18 cellular contexts compared by ENCODE assay signal in the genomic region with DNA sequence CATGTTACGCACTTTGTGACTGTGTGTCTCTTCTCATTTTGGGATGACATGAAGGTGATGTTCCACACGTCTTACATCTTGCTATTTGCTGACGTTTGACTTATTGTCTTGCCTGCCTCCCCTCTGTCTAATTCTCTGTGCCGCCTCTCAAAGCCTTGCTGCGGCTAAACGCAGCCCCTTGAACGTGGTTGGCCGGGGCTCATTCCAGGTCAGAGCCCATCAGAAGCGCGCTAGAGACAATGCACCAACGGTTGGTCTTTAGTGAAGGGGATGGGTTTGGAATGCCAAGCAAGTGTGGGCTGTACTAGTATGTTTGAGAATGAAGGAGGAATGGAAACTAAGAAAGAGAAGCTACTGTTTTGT. TPM values are rescaled to one million over a fixed set of nuclear protein-coding genes. Genes with fewer than 3 reads are reported as not detected.
DNase-seq lines count a peak whose midpoint lies in the region; ATAC-seq, FAIRE-seq and TF ChIP-seq lines count a peak whose summit lies in the region.
"Had no signal": no experiment of that assay in that cellular context is flagged by ENCODE, and none has a peak within 500 bp of the region (broad histone marks: within the 10 kb centered on the region; RNA-seq: fewer than 3 reads in every experiment).

No MANE protein-coding gene starts in this region.

- no peak for FAIRE-seq in D721Med (lab: Jason Lieb, UNC)
- FAIRE-seq: endometrium, GM12892, TTC549 had no signal

- CTCF ChIA-PET in activated CD4-positive, alpha-beta T cell treated with anti-CD3 and anti-CD28 coated beads for 36 hours (lab: Charles Lee): interaction anchor here (0.7 to 1.5 kb wide), 4 partner anchors 37 to 277 kb away, joined by 3 to 5 read pairs (median 4); no protein-coding TSS in a partner anchor

- H3K27me3 ChIP-seq in dorsolateral prefrontal cortex: no peaks in the 10 kb centered on the region
- no peaks in the 10 kb centered on the region for H3K27me3 ChIP-seq in sigmoid colon

- no peak for DNase-seq in activated CD4-positive, alpha-beta T cell treated with anti-CD3 and anti-CD28 coated beads for 36 hours
- no peak for DNase-seq in activated CD4-positive, alpha-beta T cell treated with anti-CD3 and anti-CD28 coated beads, Interleukin-2, amount 50 U/mL, for 48 hours
- peak; percentile 18 for DNase-seq in NCI-H69 (lab: John Stamatoyannopoulos, UW)
- peak in 1 of 10 donors; percentile 26 for DNase-seq in dorsolateral prefrontal cortex
- peak; percentile 8 for DNase-seq in sigmoid colon
- no peak for DNase-seq in D721Med (ENCODE audit: insufficient read length, low spot score)
- DNase-seq in NCI-H82 (lab: John Stamatoyannopoulos, UW): no peak
- DNase-seq: left ventricle myocardium superior, NCI-H2029 treated with DMSO at 0.1 percent for 48 hours, NCI-H524 treated with DMSO at 0.1 percent for 48 hours, PC-3, SK-N-SH had no signal

- intact Hi-C loops in activated CD4-positive, alpha-beta T cell treated with anti-CD3 and anti-CD28 coated beads for 36 hours (cut with DNase I, micrococcal nuclease): loop anchor here (1.0 to 10.0 kb wide), 10 partner anchors 17 to 620 kb away; a partner anchor contains a TSS
- intact Hi-C loops in dorsolateral prefrontal cortex (cut with DNase I) (loop anchor here in 1 of 2 donors (5.0 kb wide), 1 partner anchor 37 kb away; no protein-coding TSS in a partner anchor), sigmoid colon (cut with DNase I) (no loop called here)

- no peaks in the 10 kb centered on the region for H3K9me3 ChIP-seq in sigmoid colon
- H3K9me3 ChIP-seq: SK-N-SH had no signal

- H3K4me1 Mint-ChIP-seq in activated CD4-positive, alpha-beta T cell treated with anti-CD3 and anti-CD28 coated beads for 36 hours: peaks cover 67% of the 10 kb centered on the region

- no peak overlapping the region for H3K4me3 Mint-ChIP-seq in activated CD4-positive, alpha-beta T cell treated with anti-CD3 and anti-CD28 coated beads for 36 hours
- H3K4me3 Mint-ChIP-seq: CD4-positive, CD25-positive, alpha-beta regulatory T cell; central memory CD8-positive, alpha-beta T cell had no signal

- POLR2A ChIA-PET in activated CD4-positive, alpha-beta T cell treated with anti-CD3 and anti-CD28 coated beads for 36 hours (lab: Charles Lee): interaction anchor here (0.6 to 0.8 kb wide), 2 partner anchors 132 to 1958 kb away, joined by 3 read pairs; no protein-coding TSS in a partner anchor

- H3K9me3 Mint-ChIP-seq in activated CD4-positive, alpha-beta T cell treated with anti-CD3 and anti-CD28 coated beads for 36 hours (ENCODE audit: low read depth): no peaks in the 10 kb centered on the region
- H3K9me3 Mint-ChIP-seq: CD4-positive, CD25-positive, alpha-beta regulatory T cell; central memory CD8-positive, alpha-beta T cell had no signal

- TF ChIP-seq EP300 in sigmoid colon (IDR thresholded peaks at IDR 0.05): no peak

- H3K36me3 Mint-ChIP-seq in activated CD4-positive, alpha-beta T cell treated with anti-CD3 and anti-CD28 coated beads for 36 hours (ENCODE audit: low read depth): no peaks in the 10 kb centered on the region

- H3K27ac Mint-ChIP-seq in activated CD4-positive, alpha-beta T cell treated with anti-CD3 and anti-CD28 coated beads for 36 hours: peak overlapping the region; percentile 90

- H3K36me3 ChIP-seq in sigmoid colon: no peaks in the 10 kb centered on the region

- no peaks in the 10 kb centered on the region for H3K27me3 Mint-ChIP-seq in activated CD4-positive, alpha-beta T cell treated with anti-CD3 and anti-CD28 coated beads for 36 hours
- H3K27me3 Mint-ChIP-seq: CD4-positive, CD25-positive, alpha-beta regulatory T cell; central memory CD8-positive, alpha-beta T cell had no signal

- H3K4me3 ChIP-seq in dorsolateral prefrontal cortex (peak overlapping the region in 24 of 59 donors; percentile 1 to 42 (median 22)), sigmoid colon (no peak overlapping the region)

- peaks cover 0 to 64% (median 53%) of the 10 kb centered on the region in 4 donors for H3K4me1 ChIP-seq in sigmoid colon

- WGBS in sigmoid colon, 2 donors: 93 to 94% methylated on average over 11 of the region's 11 CpGs

- peak; percentile 7 for ATAC-seq in activated CD4-positive, alpha-beta T cell treated with anti-CD3 and anti-CD28 coated beads for 36 hours
- ATAC-seq in HG02840 (IDR thresholded peaks at IDR 0.05; ENCODE audit: low FRiP score, unreplicated experiment): no peak
- ATAC-seq: left ventricle myocardium superior, PC-3 had no signal

- TF ChIP-seq CTCF in dorsolateral prefrontal cortex (IDR thresholded peaks at IDR 0.05 in 54 of 56, conservative IDR thresholded peaks at IDR 0.05 in 2 of 56; ENCODE audit: low read depth in 1 of 56, partially characterized antibody in 56 of 56) (no peak), sigmoid colon (IDR thresholded peaks at IDR 0.05) (no peak), D721Med (IDR thresholded peaks at IDR 0.05; ENCODE audit: insufficient read depth, missing control alignments) (no peak)

- TF ChIP-seq POLR2A in sigmoid colon (IDR thresholded peaks at IDR 0.05): no peak

- peak overlapping the region; percentile 44 to 100 (median 92) for H3K27ac ChIP-seq in dorsolateral prefrontal cortex
- no peak overlapping the region for H3K27ac ChIP-seq in sigmoid colon

RNA-seq across cellular contexts. Expression of a gene that starts 45.0 kb away (rescaled TPM):
- 10 to 100 TPM; 18.2 to 24.8 TPM for total RNA-seq in activated CD4-positive, alpha-beta T cell treated with anti-CD3 and anti-CD28 coated beads for 36 hours
- total RNA-seq in dorsolateral prefrontal cortex (10 to 100 TPM; 35.1 to 88.2 (median 50.0) TPM), sigmoid colon (10 to 100 TPM; 19.1 to 32.1 (median 27.3) TPM)
- polyA plus RNA-seq in sigmoid colon: 10 to 100 TPM; 13.8 to 21.0 (median 16.4) TPM

Comparison
In these comparisons a context has a peak if more than half of its experiments do, and no peak if none do; other contexts are left out.
1. DNase-seq: peak in NCI-H69 (single experiment) and sigmoid colon (single experiment); none in activated CD4-positive, alpha-beta T cell treated with anti-CD3 and anti-CD28 coated beads for 36 hours (single experiment), activated CD4-positive, alpha-beta T cell treated with anti-CD3 and anti-CD28 coated beads, Interleukin-2, amount 50 U/mL, for 48 hours (0 of 2), D721Med (single experiment) and NCI-H82 (single experiment).
2. H3K27ac ChIP-seq: peak in dorsolateral prefrontal cortex (59 of 59); none in sigmoid colon (0 of 4).